ENCODE assay signal across 12 cellular contexts in the genomic region with DNA sequence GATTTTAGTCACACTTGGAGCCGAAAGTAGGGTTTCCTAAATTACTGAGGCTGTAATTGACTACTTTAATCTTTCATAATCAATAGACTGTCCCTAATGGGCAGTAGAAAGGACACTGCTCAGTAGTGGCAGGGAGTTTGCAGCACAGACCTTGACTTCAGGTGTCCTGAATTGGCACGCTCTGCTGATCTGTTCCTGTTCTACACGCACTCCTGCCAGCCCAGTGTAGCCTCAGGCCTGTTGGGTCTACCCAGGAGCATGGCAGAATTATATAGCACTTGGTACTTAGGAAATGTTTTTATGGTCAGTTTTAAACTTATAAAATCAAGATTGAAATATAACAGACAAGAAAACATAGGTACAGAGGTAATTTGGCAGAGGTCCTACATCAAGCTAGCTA. TPM values are rescaled to one million over a fixed set of nuclear protein-coding genes. Genes with fewer than 3 reads are reported as not detected.
DNase-seq lines count a peak whose midpoint lies in the region; ATAC-seq and TF ChIP-seq lines count a peak whose summit lies in the region.
"Had no signal": no experiment of that assay in that cellular context is flagged by ENCODE, and none has a peak within 500 bp of the region (broad histone marks: within the 10 kb centered on the region; RNA-seq: fewer than 3 reads in every experiment).

No MANE protein-coding gene starts in this region.

- DNase-seq in activated naive CD4-positive, alpha-beta T cell (lab: John Stamatoyannopoulos, UW), result no peak
- no peak for DNase-seq in stomach
- no peak for DNase-seq in islet precursor cell
- DNase-seq in mesenteric fat pad (ENCODE audit: low spot score), result no peak
- DNase-seq: amygdala, occipital lobe had no signal

- ATAC-seq in activated T-helper 17 cell treated with anti-CD3 and anti-CD28 coated beads, Interleukin-2, amount 50 U/mL, for 72 hours (replicated peaks), result no peak
- ATAC-seq in HG02885 (IDR thresholded peaks at IDR 0.05; ENCODE audit: poor library complexity, unreplicated experiment), result no peak

- H3K4me3 ChIP-seq in iPS-15b (ENCODE audit: low read depth, low read length) (no peak overlapping the region), stomach (no peak overlapping the region)
- H3K4me3 ChIP-seq: upper lobe of left lung had no signal

- 41 to 57% (median 49%) methylated on average over 3 of the region's 3 CpGs for WGBS in stomach, 5 donors

- H3K27me3 ChIP-seq in iPS-15b (ENCODE audit: control insufficient read depth, insufficient read depth, low read length), result no peaks in the 10 kb centered on the region
- H3K27me3 ChIP-seq in stomach, result no peaks in the 10 kb centered on the region
- H3K27me3 ChIP-seq: BE2C, upper lobe of left lung had no signal

- peak overlapping the region in 4 of 5 donors; percentile 2 to 50 (median 30) for H3K27ac ChIP-seq in stomach

- H3K4me1 ChIP-seq in iPS-15b (ENCODE audit: control insufficient read depth, insufficient read depth, low read length) (no peaks in the 10 kb centered on the region), stomach (peaks cover 79 to 100% (median 93%) of the 10 kb centered on the region in 4 donors)

- H3K36me3 ChIP-seq in iPS-15b (ENCODE audit: control insufficient read depth, insufficient read depth, low read length) (peaks cover 5% of the 10 kb centered on the region), stomach (peaks cover 18 to 35% (median 31%) of the 10 kb centered on the region in 4 donors)

- peaks cover 87% of the 10 kb centered on the region for H3K4me1 Mint-ChIP-seq in activated naive CD4-positive, alpha-beta T cell treated with anti-CD3 and anti-CD28 coated beads, Interleukin-2, amount 50 U/mL, for 24 hours
- H3K4me1 Mint-ChIP-seq in activated T-helper 17 cell treated with anti-CD3 and anti-CD28 coated beads, Interleukin-2, amount 50 U/mL, for 72 hours, result peaks cover 42% of the 10 kb centered on the region

- no peak for TF ChIP-seq POLR2A in stomach (IDR thresholded peaks at IDR 0.05)

- intact Hi-C loops in stomach (cut with DNase I; ENCODE audit: low total_unique reads), result no loop called here

- H3K9me3 ChIP-seq in iPS-15b (ENCODE audit: control insufficient read depth, insufficient read depth, low read length), result no peaks in the 10 kb centered on the region
- H3K9me3 ChIP-seq in stomach, result no peaks in the 10 kb centered on the region
- H3K9me3 ChIP-seq: BE2C, upper lobe of left lung had no signal

- no peak for TF ChIP-seq CTCF in stomach (IDR thresholded peaks at IDR 0.05)

- peaks cover 5% of the 10 kb centered on the region for H3K36me3 Mint-ChIP-seq in activated naive CD4-positive, alpha-beta T cell treated with anti-CD3 and anti-CD28 coated beads, Interleukin-2, amount 50 U/mL, for 24 hours
- peaks cover 100% of the 10 kb centered on the region for H3K36me3 Mint-ChIP-seq in activated T-helper 17 cell treated with anti-CD3 and anti-CD28 coated beads, Interleukin-2, amount 50 U/mL, for 72 hours (ENCODE audit: low read depth)

- H3K27me3 Mint-ChIP-seq in activated naive CD4-positive, alpha-beta T cell treated with anti-CD3 and anti-CD28 coated beads, Interleukin-2, amount 50 U/mL, for 24 hours, result no peaks in the 10 kb centered on the region
- H3K27me3 Mint-ChIP-seq in activated T-helper 17 cell treated with anti-CD3 and anti-CD28 coated beads, Interleukin-2, amount 50 U/mL, for 72 hours, result no peaks in the 10 kb centered on the region

- TF ChIP-seq EP300 in stomach (IDR thresholded peaks at IDR 0.05), result no peak

- no peaks in the 10 kb centered on the region for H3K9me3 Mint-ChIP-seq in activated naive CD4-positive, alpha-beta T cell treated with anti-CD3 and anti-CD28 coated beads, Interleukin-2, amount 50 U/mL, for 24 hours
- H3K9me3 Mint-ChIP-seq in activated T-helper 17 cell treated with anti-CD3 and anti-CD28 coated beads, Interleukin-2, amount 50 U/mL, for 72 hours, result no peaks in the 10 kb centered on the region

- H3K9ac ChIP-seq in iPS-15b (ENCODE audit: low read depth, low read length), result peak overlapping the region; percentile 26

- peak overlapping the region; percentile 58 for H3K4me3 Mint-ChIP-seq in activated naive CD4-positive, alpha-beta T cell treated with anti-CD3 and anti-CD28 coated beads, Interleukin-2, amount 50 U/mL, for 24 hours
- peak overlapping the region; percentile 43 for H3K4me3 Mint-ChIP-seq in activated T-helper 17 cell treated with anti-CD3 and anti-CD28 coated beads, Interleukin-2, amount 50 U/mL, for 72 hours

- peak overlapping the region; percentile 57 for H3K27ac Mint-ChIP-seq in activated naive CD4-positive, alpha-beta T cell treated with anti-CD3 and anti-CD28 coated beads, Interleukin-2, amount 50 U/mL, for 24 hours
- peak overlapping the region; percentile 77 for H3K27ac Mint-ChIP-seq in activated T-helper 17 cell treated with anti-CD3 and anti-CD28 coated beads, Interleukin-2, amount 50 U/mL, for 72 hours

RNA-seq across cellular contexts. Expression of gene EIF4H, which starts 9.0 kb away (rescaled TPM):
- total RNA-seq in activated T-helper 17 cell treated with anti-CD3 and anti-CD28 coated beads, Interleukin-2, amount 50 U/mL, for 72 hours, result 100 to 1,000 TPM; 365 to 426 TPM
- total RNA-seq in stomach (100 to 1,000 TPM in 4 of 5 donors, 10 to 100 TPM in 1; 71.2 to 235 (median 180) TPM), mesenteric fat pad (236 TPM)
- polyA plus RNA-seq in stomach, result 100 to 1,000 TPM; 144 to 206 (median 149) TPM

RNA-seq across cellular contexts. Expression of gene LAT2, which starts 26.7 kb away (rescaled TPM):
- 10 to 100 TPM in 1 of 2 donors, 1 to 10 TPM in 1; 6.5 to 11.3 TPM for total RNA-seq in activated T-helper 17 cell treated with anti-CD3 and anti-CD28 coated beads, Interleukin-2, amount 50 U/mL, for 72 hours
- total RNA-seq in stomach (100 to 1,000 TPM in 1 of 5 donors, 1 to 10 TPM in 3, under 1 TPM in 1; 0.45 to 150 (median 3.9) TPM), mesenteric fat pad (15.7 TPM)
- 1 to 10 TPM; 6.3 to 8.7 (median 7.2) TPM for polyA plus RNA-seq in stomach
